8 cellular contexts compared by ENCODE assay signal in the genomic region with DNA sequence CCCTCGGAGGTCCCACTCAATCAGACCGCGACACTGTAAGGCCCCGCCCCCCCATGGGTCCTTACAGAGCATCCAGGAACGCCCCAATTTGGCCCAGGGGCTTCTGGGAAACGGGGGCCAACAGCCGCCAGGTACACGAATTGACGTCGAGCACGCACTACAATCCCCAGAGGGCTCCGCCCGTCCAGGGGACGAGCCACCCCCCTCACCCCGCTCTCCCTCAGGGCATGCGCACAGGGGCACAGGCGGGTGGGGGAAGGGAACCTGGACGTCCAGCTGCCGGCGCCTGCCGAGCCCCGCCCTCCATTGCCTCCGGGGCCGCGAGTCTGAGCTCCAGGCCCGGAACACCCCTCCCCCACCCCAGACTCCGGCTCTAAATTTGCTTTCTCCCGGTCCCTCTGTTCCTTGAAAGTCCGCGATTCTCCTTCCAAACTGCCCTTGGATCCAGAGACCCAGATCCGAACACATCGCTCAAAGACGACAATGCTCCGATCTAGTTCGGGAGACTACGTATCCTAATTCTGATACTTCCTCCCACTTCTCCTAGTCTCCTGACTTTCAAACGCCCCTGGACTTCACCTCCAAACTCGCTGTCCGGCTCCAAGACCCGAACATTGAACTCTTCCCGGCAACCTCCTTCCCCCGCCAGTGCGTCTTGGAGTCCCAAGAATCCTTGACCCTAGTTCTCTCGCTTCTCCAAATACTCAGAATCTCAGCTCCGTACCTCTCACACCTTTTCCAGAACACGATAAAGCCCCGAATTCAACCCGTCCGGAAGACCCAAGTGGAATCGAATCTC. TPM values are rescaled to one million over a fixed set of nuclear protein-coding genes. Genes with fewer than 3 reads are reported as not detected.
DNase-seq lines count a peak whose midpoint lies in the region; ATAC-seq and TF ChIP-seq lines count a peak whose summit lies in the region.

No MANE protein-coding gene starts in this region.

- peak; percentile 60 for ATAC-seq in GM21526 (IDR thresholded peaks at IDR 0.05; ENCODE audit: low FRiP score, unreplicated experiment)

- DNase-seq in D341Med (ENCODE audit: low spot score), result peak; percentile 97
- DNase-seq in HuH-7.5 (ENCODE audit: low spot score), result peak; percentile 99
- peak; percentile 98 for DNase-seq in activated T-cell treated with anti-CD3 and anti-CD28 coated beads for 24 hours (ENCODE audit: low read depth)
- peak; percentile 96 for DNase-seq in epidermal melanocyte (ENCODE audit: insufficient read length, low spot score)
- peak; percentile 99 for DNase-seq in stimulated activated CD8-positive, alpha-beta memory T cell treated with anti-CD3 and anti-CD28 coated beads, Interleukin-2, amount 100 ng/mL, for 48 hours (ENCODE audit: low read depth in 2 of 2)

- H3K9me3 ChIP-seq in OCI-LY3 (ENCODE audit: insufficient read depth, low read length) (no peaks in the 10 kb centered on the region), mononuclear cell (ENCODE audit: low read depth, low read length) (no peaks in the 10 kb centered on the region)

- H3K4me1 ChIP-seq in OCI-LY3 (ENCODE audit: low read length) (peaks cover 6% of the 10 kb centered on the region), mononuclear cell (ENCODE audit: insufficient read depth, low read length) (peaks cover 22% of the 10 kb centered on the region)

- H4K20me1 ChIP-seq in OCI-LY3 (ENCODE audit: insufficient read depth, low read length), result peaks cover 29% of the 10 kb centered on the region

- peaks cover 29% of the 10 kb centered on the region for H3K36me3 ChIP-seq in OCI-LY3 (replicated peaks; ENCODE audit: low read depth, low read length)

- peak overlapping the region; percentile 75 for H3K4me2 ChIP-seq in OCI-LY3 (ENCODE audit: low read length)

- H3K27me3 ChIP-seq in OCI-LY3 (ENCODE audit: low read depth, low read length) (no peaks in the 10 kb centered on the region), mononuclear cell (ENCODE audit: insufficient read depth, low read length) (no peaks in the 10 kb centered on the region)

- peak overlapping the region; percentile 93 for H3K27ac ChIP-seq in OCI-LY3 (ENCODE audit: low read length)

- peak overlapping the region; percentile 96 for H3K4me3 ChIP-seq in OCI-LY3 (ENCODE audit: low read length)
- H3K4me3 ChIP-seq in mononuclear cell (ENCODE audit: low read length), result peak overlapping the region; percentile 99

- peak overlapping the region; percentile 12; the same call in 1 of the 2 replicates for H2AFZ ChIP-seq in OCI-LY3 (ENCODE audit: low read depth, low read length)

- H3K9ac ChIP-seq in OCI-LY3 (ENCODE audit: low read length), result peak overlapping the region; percentile 100

- no peak for TF ChIP-seq CTCF in OCI-LY3 (IDR thresholded peaks at IDR 0.05; ENCODE audit: low read depth, low read length)

- H3K79me2 ChIP-seq in OCI-LY3 (ENCODE audit: low read length), result peaks cover 31% of the 10 kb centered on the region

RNA-seq across cellular contexts. Expression of a gene that starts 0.8 kb away (rescaled TPM):
- 20.7 TPM for total RNA-seq in mononuclear cell

RNA-seq across cellular contexts. Expression of a gene that starts 17.5 kb away (rescaled TPM):
- 16.1 TPM for total RNA-seq in mononuclear cell

RNA-seq across cellular contexts. Expression of a gene that starts 22.2 kb away (rescaled TPM):
- 39.8 TPM for total RNA-seq in mononuclear cell

RNA-seq across cellular contexts. Expression of a gene that starts 23.5 kb away (rescaled TPM):
- under 0.01 TPM for total RNA-seq in mononuclear cell

RNA-seq across cellular contexts. Expression of a gene that starts 30.2 kb away (rescaled TPM):
- total RNA-seq in mononuclear cell, result 1.0 TPM

Comparison
In these comparisons a context has a peak if more than half of its experiments do, and no peak if none do; other contexts are left out.
1. Peak in every context shown above with its lines: DNase-seq, ATAC-seq, H3K4me3 ChIP-seq and H3K27ac ChIP-seq.